1 cellular context compared by ENCODE assay signal in genomic region chr17:50057521-50057991, GRCh38.
TF ChIP-seq lines count a peak whose summit lies in the region.

No MANE protein-coding gene starts in this region.

TF ChIP-seq in GM23338, 12 proteins besides CTCF, POLR2A, EP300 and RAD21 (continued from another document):
- TF ChIP-seq, protein P1, sequence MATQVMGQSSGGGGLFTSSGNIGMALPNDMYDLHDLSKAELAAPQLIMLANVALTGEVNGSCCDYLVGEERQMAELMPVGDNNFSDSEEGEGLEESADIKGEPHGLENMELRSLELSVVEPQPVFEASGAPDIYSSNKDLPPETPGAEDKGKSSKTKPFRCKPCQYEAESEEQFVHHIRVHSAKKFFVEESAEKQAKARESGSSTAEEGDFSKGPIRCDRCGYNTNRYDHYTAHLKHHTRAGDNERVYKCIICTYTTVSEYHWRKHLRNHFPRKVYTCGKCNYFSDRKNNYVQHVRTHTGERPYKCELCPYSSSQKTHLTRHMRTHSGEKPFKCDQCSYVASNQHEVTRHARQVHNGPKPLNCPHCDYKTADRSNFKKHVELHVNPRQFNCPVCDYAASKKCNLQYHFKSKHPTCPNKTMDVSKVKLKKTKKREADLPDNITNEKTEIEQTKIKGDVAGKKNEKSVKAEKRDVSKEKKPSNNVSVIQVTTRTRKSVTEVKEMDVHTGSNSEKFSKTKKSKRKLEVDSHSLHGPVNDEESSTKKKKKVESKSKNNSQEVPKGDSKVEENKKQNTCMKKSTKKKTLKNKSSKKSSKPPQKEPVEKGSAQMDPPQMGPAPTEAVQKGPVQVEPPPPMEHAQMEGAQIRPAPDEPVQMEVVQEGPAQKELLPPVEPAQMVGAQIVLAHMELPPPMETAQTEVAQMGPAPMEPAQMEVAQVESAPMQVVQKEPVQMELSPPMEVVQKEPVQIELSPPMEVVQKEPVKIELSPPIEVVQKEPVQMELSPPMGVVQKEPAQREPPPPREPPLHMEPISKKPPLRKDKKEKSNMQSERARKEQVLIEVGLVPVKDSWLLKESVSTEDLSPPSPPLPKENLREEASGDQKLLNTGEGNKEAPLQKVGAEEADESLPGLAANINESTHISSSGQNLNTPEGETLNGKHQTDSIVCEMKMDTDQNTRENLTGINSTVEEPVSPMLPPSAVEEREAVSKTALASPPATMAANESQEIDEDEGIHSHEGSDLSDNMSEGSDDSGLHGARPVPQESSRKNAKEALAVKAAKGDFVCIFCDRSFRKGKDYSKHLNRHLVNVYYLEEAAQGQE (IDR thresholded peaks at IDR 0.05; ENCODE audit: unreplicated experiment): no peak
- TF ChIP-seq JUNB (IDR thresholded peaks at IDR 0.05; ENCODE audit: unreplicated experiment) (no peak), POLR2AphosphoS5 (IDR thresholded peaks at IDR 0.05; ENCODE audit: low read depth) (no peak), EZH2 (IDR thresholded peaks at IDR 0.05; ENCODE audit: low read depth, unreplicated experiment) (no peak), ZNF331 (CRISPR knock-in tag; IDR thresholded peaks at IDR 0.05; ENCODE audit: low read depth) (no peak)
